Comparison of ENCODE assay signal across 28 cellular contexts in the genomic region with DNA sequence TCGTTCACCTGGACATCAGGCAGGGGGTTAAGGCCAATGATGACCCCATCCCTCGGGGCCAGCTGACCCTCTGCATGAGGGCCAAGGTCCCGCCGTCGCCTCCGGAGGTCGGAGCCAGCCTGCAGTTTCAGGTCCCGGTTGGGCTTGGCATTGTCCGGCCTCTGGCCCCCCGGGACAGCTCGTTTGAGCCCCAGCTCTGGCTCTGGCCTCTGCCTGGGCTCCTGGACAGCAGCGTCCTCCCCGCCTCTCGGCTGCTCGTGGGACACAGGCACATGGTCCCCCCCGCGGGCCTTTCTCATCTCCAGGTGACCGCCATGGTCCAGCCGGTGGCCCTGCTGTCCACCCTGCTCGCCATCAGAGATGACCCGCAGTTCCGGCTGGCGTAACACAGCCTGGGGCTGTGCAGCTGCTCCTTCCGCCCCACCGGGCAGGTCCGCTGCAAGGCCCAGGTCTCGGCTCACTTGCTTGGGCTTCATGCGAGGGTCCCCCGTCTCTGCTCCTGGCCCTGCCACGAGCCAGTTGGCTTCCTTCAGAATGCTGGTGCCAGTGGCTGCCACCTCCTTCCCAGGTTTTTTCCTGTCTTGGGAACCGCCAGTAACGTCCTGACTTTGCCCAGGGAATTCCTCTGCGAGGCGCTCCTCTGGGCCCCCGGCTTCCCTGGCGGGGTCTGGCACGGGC. TPM values are rescaled to one million over a fixed set of nuclear protein-coding genes. Genes with fewer than 3 reads are reported as not detected.
DNase-seq lines count a peak whose midpoint lies in the region; ATAC-seq, FAIRE-seq and TF ChIP-seq lines count a peak whose summit lies in the region.
"Had no signal": no experiment of that assay in that cellular context is flagged by ENCODE, and none has a peak within 500 bp of the region (broad histone marks: within the 10 kb centered on the region; RNA-seq: fewer than 3 reads in every experiment).

No MANE protein-coding gene starts in this region.

- H3K27me3 ChIP-seq in BLaER1 (no peaks in the 10 kb centered on the region), H1 (replicated peaks in 1 of 4; ENCODE audit: control insufficient read depth in 3 of 4, extremely low read depth in 1 of 4, insufficient read depth in 3 of 4, low read length in 3 of 4) (no peaks in the 10 kb centered on the region), trophoblast cell (ENCODE audit: insufficient read depth, low read length) (no peaks in the 10 kb centered on the region)
- H3K27me3 ChIP-seq: colonic mucosa, pancreas, tibial artery had no signal

- no peak for ATAC-seq in HG03097 (IDR thresholded peaks at IDR 0.05; ENCODE audit: low FRiP score, unreplicated experiment)
- ATAC-seq: left colon had no signal

- peak overlapping the region; percentile 55 for H3K4me2 ChIP-seq in BLaER1
- H3K4me2 ChIP-seq in H1 (ENCODE audit: insufficient read depth in 1 of 2, low read depth in 2 of 2, low read length in 2 of 2) = no peak overlapping the region
- no peak overlapping the region for H3K4me2 ChIP-seq in trophoblast cell (ENCODE audit: low read length)

- H3K4ac ChIP-seq in H1 (replicated peaks; ENCODE audit: insufficient read length, low read depth, low read length) (no peak overlapping the region), trophoblast cell (ENCODE audit: low read depth, low read length) (no peak overlapping the region)

- no peak overlapping the region for H3K56ac ChIP-seq in H1 (replicated peaks; ENCODE audit: insufficient read length, low read depth, low read length)

- no peak for TF ChIP-seq RAD21 in H1 (IDR thresholded peaks at IDR 0.05 in 1 of 2, conservative IDR thresholded peaks at IDR 0.05 in 1 of 2; ENCODE audit: low read depth in 2 of 2, low read length in 2 of 2)

- no peak for TF ChIP-seq CTCF in H1 (IDR thresholded peaks at IDR 0.05; ENCODE audit: control extremely low read depth in 1 of 3, insufficient read depth in 1 of 3, low read depth in 1 of 3, low read length in 3 of 3)

- no peaks in the 10 kb centered on the region for H3K27me3 Mint-ChIP-seq in activated CD4-positive, alpha-beta memory T cell treated with anti-CD3 and anti-CD28 coated beads, Interleukin-2, amount 10 ng/mL, durations not matched to agents 7 days and 5 days
- H3K27me3 Mint-ChIP-seq: activated B cell treated with CpG ODN at 0.5 μM for 24 hours; CD4-positive, alpha-beta T cell had no signal

- peaks cover 81% of the 10 kb centered on the region for H4K20me1 ChIP-seq in BLaER1
- peaks cover 9 to 17% of the 10 kb centered on the region in 2 experiments for H4K20me1 ChIP-seq in H1 (replicated peaks in 1 of 2; ENCODE audit: control insufficient read depth in 1 of 2, insufficient read depth in 2 of 2, low read length in 2 of 2)

- H4K12ac ChIP-seq in trophoblast cell (ENCODE audit: low read depth, low read length) = no peak overlapping the region

- no peaks in the 10 kb centered on the region for H3K9me3 Mint-ChIP-seq in activated CD4-positive, alpha-beta memory T cell treated with anti-CD3 and anti-CD28 coated beads, Interleukin-2, amount 10 ng/mL, durations not matched to agents 7 days and 5 days
- H3K9me3 Mint-ChIP-seq: activated B cell treated with CpG ODN at 0.5 μM for 24 hours; activated T-cell treated with anti-CD3 and anti-CD28 coated beads, Interleukin-2, amount 50 U/mL, for 4 hours; CD4-positive, alpha-beta T cell; H9 had no signal

- TF ChIP-seq EP300 in H1 (IDR thresholded peaks at IDR 0.05; ENCODE audit: borderline replicate concordance in 1 of 2, low read depth in 2 of 2, low read length in 2 of 2) = no peak

- CTCF ChIA-PET in H1 (lab: Charles Lee; ENCODE audit: partially characterized antibody) = interaction anchor here (0.8 to 1.7 kb wide), 8 partner anchors 9 to 292 kb away, joined by 3 to 6 read pairs (median 4); no protein-coding TSS in a partner anchor
- CTCF ChIA-PET in activated CD4-positive, alpha-beta memory T cell treated with anti-CD3 and anti-CD28 coated beads, Interleukin-2, amount 10 ng/mL, durations not matched to agents 7 days and 5 days (lab: Charles Lee) = no interaction called here

- H3K4me1 Mint-ChIP-seq in activated CD4-positive, alpha-beta memory T cell treated with anti-CD3 and anti-CD28 coated beads, Interleukin-2, amount 10 ng/mL, durations not matched to agents 7 days and 5 days = peaks cover 22% of the 10 kb centered on the region

- H2BK5ac ChIP-seq in H1 (ENCODE audit: low read depth, low read length) (no peak overlapping the region), trophoblast cell (ENCODE audit: low read depth, low read length, poor library complexity) (no peak overlapping the region)

- peak overlapping the region; percentile 19; the same call in 1 of the 2 replicates for H3K27ac ChIP-seq in BLaER1
- no peak overlapping the region for H3K27ac ChIP-seq in H1 (ENCODE audit: low read depth, low read length)
- H3K27ac ChIP-seq in trophoblast cell (ENCODE audit: low read depth, low read length) = no peak overlapping the region
- H3K27ac ChIP-seq: colonic mucosa, epithelial cell of prostate, pancreas, tibial artery had no signal

- no peak overlapping the region for H4K5ac ChIP-seq in H1 (ENCODE audit: insufficient read length, low read depth, low read length)

- no peak overlapping the region for H2BK15ac ChIP-seq in H1 (ENCODE audit: low read length)

- peaks cover 25% of the 10 kb centered on the region for H3K36me3 Mint-ChIP-seq in activated CD4-positive, alpha-beta memory T cell treated with anti-CD3 and anti-CD28 coated beads, Interleukin-2, amount 10 ng/mL, durations not matched to agents 7 days and 5 days (ENCODE audit: low read depth)

- H3K9me3 ChIP-seq in BLaER1 (no peaks in the 10 kb centered on the region), H1 (ENCODE audit: insufficient read depth in 2 of 2, low read depth in 1 of 2, low read length in 1 of 2) (no peaks in the 10 kb centered on the region), trophoblast cell (ENCODE audit: insufficient read depth, low read depth, low read length) (peaks cover 6% of the 10 kb centered on the region)
- H3K9me3 ChIP-seq: colonic mucosa, pancreas, tibial artery had no signal

- FAIRE-seq in H1 (lab: Jason Lieb, UNC) = no peak
- FAIRE-seq: astrocyte, D721Med, pancreas had no signal

- DNase-seq in ELF-1 (ENCODE audit: low read depth, low spot score) (peak; percentile 31), H1 (ENCODE audit: low read depth in 1 of 2, low spot score in 2 of 2) (no peak), trophoblast cell (peak; percentile 74 to 85), AG08396 (ENCODE audit: low spot score) (no peak)
- no peak for DNase-seq in activated CD4-positive, alpha-beta memory T cell treated with anti-CD3 and anti-CD28 coated beads, Interleukin-2, amount 10 ng/mL, durations not matched to agents 7 days and 5 days
- DNase-seq: activated B cell treated with CpG ODN at 0.5 μM for 24 hours; activated CD4-positive, alpha-beta T cell treated with anti-CD3 and anti-CD28 coated beads, Interleukin-2, amount 50 U/mL, for 1 hour; activated gamma-delta T cell treated with Interleukin-2 at 50 U/mL for 16 hours; activated T-cell treated with anti-CD3 and anti-CD28 coated beads, Interleukin-2, amount 50 U/mL, for 4 hours; CD4-positive, alpha-beta T cell; colonic mucosa; effector CD4-positive, alpha-beta T cell; H9; hypothalamus; left colon; mesenchymal stem cell; NCI-H1092 treated with DMSO at 0.1 percent for 48 hours; NCI-H187; RPMI8226; stimulated activated CD4-positive, alpha-beta T cell treated with anti-CD3 and anti-CD28 coated beads, Interleukin-2, amount 100 ng/mL, for 24 hours; stimulated activated CD8-positive, alpha-beta memory T cell treated with anti-CD3 and anti-CD28 coated beads, Interleukin-4, amount 100 ng/mL, for 48 hours; tibial artery had no signal

- no peak overlapping the region for H4K91ac ChIP-seq in H1 (replicated peaks; ENCODE audit: insufficient read length, low read length)
- H4K91ac ChIP-seq in trophoblast cell (ENCODE audit: low read depth, low read length) = no peak overlapping the region

- no peak overlapping the region for H3K14ac ChIP-seq in H1 (ENCODE audit: insufficient read length)
- H3K14ac ChIP-seq in trophoblast cell (ENCODE audit: low read length) = no peak overlapping the region

- no peak; a peak in 1 of 3 replicates for TF ChIP-seq POLR2A in H1 (IDR thresholded peaks at IDR 0.05; ENCODE audit: control extremely low read depth in 1 of 2, low read depth in 2 of 2, low read length in 2 of 2)

- no peak overlapping the region for H3K27ac Mint-ChIP-seq in activated CD4-positive, alpha-beta memory T cell treated with anti-CD3 and anti-CD28 coated beads, Interleukin-2, amount 10 ng/mL, durations not matched to agents 7 days and 5 days
- H3K27ac Mint-ChIP-seq: activated B cell treated with CpG ODN at 0.5 μM for 24 hours; CD4-positive, alpha-beta T cell; H9 had no signal

- H2AFZ ChIP-seq in H1 (ENCODE audit: low read length) (no peak overlapping the region), trophoblast cell (ENCODE audit: insufficient read depth, low read length, poor library complexity) (no peak overlapping the region)

- 89% methylated on average over 29 of the region's 37 CpGs; no CpG with 5 or more reads in 1 of the 2 experiments for WGBS in H1 (ENCODE audit: extremely low coverage in 1 of 2, insufficient coverage in 1 of 2, insufficient read length in 1 of 2, insufficient replicate concordance in 2 of 2, low coverage in 1 of 2, low lambda C conversion rate in 2 of 2, missing lambda C conversion rate in 1 of 2), 2 experiments
- WGBS in trophoblast cell (ENCODE audit: extremely low coverage, insufficient coverage, insufficient read length) = no CpG with 5 or more reads among the region's 37 CpGs

- H2BK12ac ChIP-seq in H1 (ENCODE audit: low read depth, low read length) = no peak overlapping the region
- H2BK12ac ChIP-seq in trophoblast cell (ENCODE audit: low read length) = no peak overlapping the region

- peak overlapping the region; percentile 35; the same call in 1 of the 2 replicates for H4K8ac ChIP-seq in H1 (ENCODE audit: extremely low read depth, insufficient read depth, low read length)
- H4K8ac ChIP-seq in trophoblast cell (ENCODE audit: low read depth, low read length) = no peak overlapping the region

- H3K36me3 ChIP-seq in BLaER1 (peaks cover 61% of the 10 kb centered on the region), H1 (ENCODE audit: control insufficient read depth in 2 of 4, insufficient read depth in 4 of 4, low read length in 3 of 4) (no peaks in the 10 kb centered on the region), trophoblast cell (ENCODE audit: control insufficient read depth in 1 of 2, insufficient read depth in 2 of 2, low read length in 2 of 2) (peaks cover 18 to 30% of the 10 kb centered on the region in 2 experiments)
- H3K36me3 ChIP-seq: colonic mucosa had no signal

- H3K4me1 ChIP-seq in BLaER1 (peaks cover 52% of the 10 kb centered on the region), H1 (replicated peaks in 1 of 4; ENCODE audit: control insufficient read depth in 3 of 4, insufficient read depth in 4 of 4, low read length in 3 of 4) (peaks cover 0 to 5% (median 0%) of the 10 kb centered on the region in 4 experiments; a peak in 1 of 7 replicates), trophoblast cell (ENCODE audit: control insufficient read depth in 1 of 2, insufficient read depth in 2 of 2, low read length in 2 of 2) (peaks cover 5 to 10% of the 10 kb centered on the region in 2 experiments)
- H3K4me1 ChIP-seq: pancreas had no signal

- H2BK120ac ChIP-seq in H1 (replicated peaks; ENCODE audit: low read depth, low read length) = no peak overlapping the region
- H2BK120ac ChIP-seq in trophoblast cell (ENCODE audit: insufficient read depth, low read length, poor library complexity) = no peak overlapping the region

- H2BK20ac ChIP-seq in H1 (ENCODE audit: low read length) = no peak overlapping the region

- H2AK5ac ChIP-seq in H1 (ENCODE audit: low read depth, low read length) (no peak overlapping the region), trophoblast cell (ENCODE audit: low read length) (no peak overlapping the region)

- H3K9ac ChIP-seq in BLaER1 (0 out of 2 replicates have a peak overlapping the region, but pooled peaks have one; percentile 46), H1 (replicated peaks in 1 of 4; ENCODE audit: extremely low read depth in 1 of 4, low read depth in 3 of 4, low read length in 3 of 4) (no peak overlapping the region), trophoblast cell (ENCODE audit: low read length) (no peak overlapping the region)

- H3K79me1 ChIP-seq in H1 (ENCODE audit: low read depth, low read length) (no peaks in the 10 kb centered on the region), trophoblast cell (ENCODE audit: low read length) (no peaks in the 10 kb centered on the region)

- H3K4me3 Mint-ChIP-seq in activated CD4-positive, alpha-beta memory T cell treated with anti-CD3 and anti-CD28 coated beads, Interleukin-2, amount 10 ng/mL, durations not matched to agents 7 days and 5 days = no peak overlapping the region
- H3K4me3 Mint-ChIP-seq: activated B cell treated with CpG ODN at 0.5 μM for 24 hours; activated T-cell treated with anti-CD3 and anti-CD28 coated beads, Interleukin-2, amount 50 U/mL, for 4 hours; CD4-positive, alpha-beta T cell; H9 had no signal

- POLR2A ChIA-PET in H1 (lab: Charles Lee; ENCODE audit: partially characterized antibody) = interaction anchor here (0.8 to 2.7 kb wide), 12 partner anchors 11 to 272 kb away, joined by 3 to 8 read pairs (median 4); a partner anchor contains a TSS
- POLR2A ChIA-PET in activated CD4-positive, alpha-beta memory T cell treated with anti-CD3 and anti-CD28 coated beads, Interleukin-2, amount 10 ng/mL, durations not matched to agents 7 days and 5 days (lab: Charles Lee) = interaction anchor here (0.7 kb wide), 1 partner anchor 307 kb away, joined by 3 read pairs; a partner anchor contains a TSS

- H3K23ac ChIP-seq in H1 (ENCODE audit: insufficient read length) (no peak overlapping the region), trophoblast cell (ENCODE audit: low read length) (no peak overlapping the region)

- peaks cover 0 to 1% of the 10 kb centered on the region in 2 experiments; a peak in 1 of 4 replicates for H3K79me2 ChIP-seq in H1 (ENCODE audit: control insufficient read depth in 1 of 2, insufficient read depth in 2 of 2, low read length in 2 of 2)
- no peaks in the 10 kb centered on the region for H3K79me2 ChIP-seq in trophoblast cell (ENCODE audit: control insufficient read depth, insufficient read depth, low read length, poor library complexity)

- H3K18ac ChIP-seq in H1 (ENCODE audit: extremely low read depth, low read length) = no peak overlapping the region
- no peak overlapping the region for H3K18ac ChIP-seq in trophoblast cell (ENCODE audit: low read length)

- no peaks in the 10 kb centered on the region; the same call in 1 of the 2 replicates for H3K23me2 ChIP-seq in H1 (ENCODE audit: low read depth, low read length)

- no peak overlapping the region for H3K4me3 ChIP-seq in BLaER1
- no peak overlapping the region for H3K4me3 ChIP-seq in H1 (ENCODE audit: extremely low read depth in 1 of 4, insufficient read depth in 2 of 4, low read depth in 3 of 4, low read length in 4 of 4)
- no peak overlapping the region for H3K4me3 ChIP-seq in trophoblast cell (ENCODE audit: low read depth, low read length)
- H3K4me3 ChIP-seq: colonic mucosa, pancreas, tibial artery had no signal

RNA-seq across cellular contexts. Expression of a gene that starts 6.7 kb away (rescaled TPM):
- total RNA-seq in H1 (2021; fragmentation: NEBNext Ultra II Directional; extraction: Animal tissue kit (Norgen Biotek cat#: 25700)) = 48.9 and 60.2 TPM in 2 replicates
- polyA plus RNA-seq in H1 (2011; rRNA removed) = 91.1 and 95.6 TPM in 2 replicates
- polyA plus RNA-seq in H1 (2011; cell fraction: cytosol; rRNA removed) = 88.1 TPM
- polyA plus RNA-seq in H1 (2011; cell fraction: nucleus; rRNA removed) = 56.3 TPM
- polyA plus RNA-seq in H1 (2012, experiment 1 of 2) = 123 to 151 TPM (median 134 TPM) in 4 replicates
- 129 TPM for polyA plus RNA-seq in H1 (2012, experiment 2 of 2)
- polyA plus RNA-seq in H1 (2013, experiment 1 of 2) = 160 TPM
- polyA plus RNA-seq in H1 (2013, experiment 2 of 2) = 163 TPM
- polyA minus RNA-seq in H1 (2011; rRNA and poly(A)+ RNA removed) = 7.2 and 14.2 TPM in 2 replicates
- 20.0 TPM for polyA minus RNA-seq in H1 (2011; cell fraction: cytosol; rRNA and poly(A)+ RNA removed)
- 21.6 TPM for polyA minus RNA-seq in H1 (2011; cell fraction: nucleus; rRNA and poly(A)+ RNA removed)
- 85.8 and 86.1 TPM in 2 replicates for polyA plus RNA-seq in trophoblast cell (2013)
- 10 to 100 TPM; 27.8 to 33.5 TPM for total RNA-seq in activated CD4-positive, alpha-beta memory T cell treated with anti-CD3 and anti-CD28 coated beads, Interleukin-2, amount 10 ng/mL, durations not matched to agents 7 days and 5 days

RNA-seq across cellular contexts. Expression of a gene that starts 6.9 kb away (rescaled TPM):
- 22.9 and 26.0 TPM in 2 replicates for total RNA-seq in H1 (2021; fragmentation: NEBNext Ultra II Directional; extraction: Animal tissue kit (Norgen Biotek cat#: 25700))
- polyA plus RNA-seq in H1 (2011; rRNA removed) = 28.0 and 59.8 TPM in 2 replicates
- polyA plus RNA-seq in H1 (2011; cell fraction: cytosol; rRNA removed) = 31.4 TPM
- polyA plus RNA-seq in H1 (2011; cell fraction: nucleus; rRNA removed) = 172 TPM
- 16.6 to 27.7 TPM (median 21.3 TPM) in 4 replicates for polyA plus RNA-seq in H1 (2012, experiment 1 of 2)
- polyA plus RNA-seq in H1 (2012, experiment 2 of 2) = 14.6 TPM
- polyA plus RNA-seq in H1 (2013, experiment 1 of 2) = 24.1 TPM
- 19.1 TPM for polyA plus RNA-seq in H1 (2013, experiment 2 of 2)
- polyA minus RNA-seq in H1 (2011; rRNA and poly(A)+ RNA removed) = 7.9 and 10.5 TPM in 2 replicates
- polyA minus RNA-seq in H1 (2011; cell fraction: cytosol; rRNA and poly(A)+ RNA removed) = 19.7 TPM
- polyA minus RNA-seq in H1 (2011; cell fraction: nucleus; rRNA and poly(A)+ RNA removed) = 44.0 TPM
- polyA plus RNA-seq in trophoblast cell (2013) = 17.9 and 18.0 TPM in 2 replicates
- total RNA-seq in activated CD4-positive, alpha-beta memory T cell treated with anti-CD3 and anti-CD28 coated beads, Interleukin-2, amount 10 ng/mL, durations not matched to agents 7 days and 5 days = 10 to 100 TPM; 55.0 to 55.4 TPM

RNA-seq across cellular contexts. Expression of a gene that starts 23.0 kb away (rescaled TPM):
- total RNA-seq in H1 (2021; fragmentation: NEBNext Ultra II Directional; extraction: Animal tissue kit (Norgen Biotek cat#: 25700)) = 22.5 and 23.2 TPM in 2 replicates
- 5.9 and 11.5 TPM in 2 replicates for polyA plus RNA-seq in H1 (2011; rRNA removed)
- polyA plus RNA-seq in H1 (2011; cell fraction: cytosol; rRNA removed) = 19.5 TPM
- 51.9 TPM for polyA plus RNA-seq in H1 (2011; cell fraction: nucleus; rRNA removed)
- polyA plus RNA-seq in H1 (2012, experiment 1 of 2) = 12.1 to 30.1 TPM (median 26.5 TPM) in 4 replicates
- 11.9 TPM for polyA plus RNA-seq in H1 (2012, experiment 2 of 2)
- 11.2 TPM for polyA plus RNA-seq in H1 (2013, experiment 1 of 2)
- 10.1 TPM for polyA plus RNA-seq in H1 (2013, experiment 2 of 2)
- polyA minus RNA-seq in H1 (2011; rRNA and poly(A)+ RNA removed) = 3.9 and 4.0 TPM in 2 replicates
- 13.9 TPM for polyA minus RNA-seq in H1 (2011; cell fraction: cytosol; rRNA and poly(A)+ RNA removed)
- 14.3 TPM for polyA minus RNA-seq in H1 (2011; cell fraction: nucleus; rRNA and poly(A)+ RNA removed)
- 6.3 TPM in 2 replicates for polyA plus RNA-seq in trophoblast cell (2013)
- total RNA-seq in activated CD4-positive, alpha-beta memory T cell treated with anti-CD3 and anti-CD28 coated beads, Interleukin-2, amount 10 ng/mL, durations not matched to agents 7 days and 5 days = 10 to 100 TPM; 10.1 to 11.6 TPM

RNA-seq across cellular contexts. Expression of a gene that starts 49.3 kb away (rescaled TPM):
- 35.7 and 41.0 TPM in 2 replicates for total RNA-seq in H1 (2021; fragmentation: NEBNext Ultra II Directional; extraction: Animal tissue kit (Norgen Biotek cat#: 25700))
- polyA plus RNA-seq in H1 (2011; rRNA removed) = 26.4 and 44.4 TPM in 2 replicates
- 26.3 TPM for polyA plus RNA-seq in H1 (2011; cell fraction: cytosol; rRNA removed)
- 76.9 TPM for polyA plus RNA-seq in H1 (2011; cell fraction: nucleus; rRNA removed)
- polyA plus RNA-seq in H1 (2012, experiment 1 of 2) = 24.8 to 37.5 TPM (median 34.7 TPM) in 4 replicates
- 22.5 TPM for polyA plus RNA-seq in H1 (2012, experiment 2 of 2)
- polyA plus RNA-seq in H1 (2013, experiment 1 of 2) = 29.8 TPM
- 28.9 TPM for polyA plus RNA-seq in H1 (2013, experiment 2 of 2)
- 35.9 and 40.0 TPM in 2 replicates for polyA minus RNA-seq in H1 (2011; rRNA and poly(A)+ RNA removed)
- polyA minus RNA-seq in H1 (2011; cell fraction: cytosol; rRNA and poly(A)+ RNA removed) = 38.1 TPM
- polyA minus RNA-seq in H1 (2011; cell fraction: nucleus; rRNA and poly(A)+ RNA removed) = 47.8 TPM
- polyA plus RNA-seq in trophoblast cell (2013) = 35.9 and 39.2 TPM in 2 replicates
- total RNA-seq in activated CD4-positive, alpha-beta memory T cell treated with anti-CD3 and anti-CD28 coated beads, Interleukin-2, amount 10 ng/mL, durations not matched to agents 7 days and 5 days = 100 to 1,000 TPM; 112 to 114 TPM

Comparison
In these comparisons a context has a peak if more than half of its experiments do, and no peak if none do; other contexts are left out.
1. DNase-seq: peak in ELF-1 (single experiment) and trophoblast cell (2 of 2); none in H1 (0 of 2), AG08396 (single experiment) and activated CD4-positive, alpha-beta memory T cell treated with anti-CD3 and anti-CD28 coated beads, Interleukin-2, amount 10 ng/mL, durations not matched to agents 7 days and 5 days (single experiment).